Comparison of ENCODE assay signal across 18 cellular contexts in the genomic region with DNA sequence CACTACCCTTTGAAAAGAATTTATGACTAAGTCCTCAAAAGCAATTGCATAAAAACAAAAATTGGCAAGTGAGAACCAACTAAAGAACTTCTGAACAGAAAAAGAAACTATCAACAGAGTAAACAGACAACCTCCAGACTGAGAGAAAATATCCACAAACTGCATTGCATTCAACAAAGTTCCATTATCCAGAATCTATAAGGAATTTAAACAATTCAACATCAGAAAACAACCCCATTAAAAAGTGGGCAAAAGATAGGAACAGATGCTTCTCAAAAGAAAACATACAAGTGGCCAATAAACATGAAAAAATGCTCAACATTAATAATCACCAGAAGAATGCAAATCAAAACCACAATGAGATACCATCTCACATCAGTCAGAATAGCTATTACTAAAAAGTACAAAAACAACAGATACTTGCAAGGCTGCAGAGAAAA.
DNase-seq lines count a peak whose midpoint lies in the region.
"Had no signal": no experiment of that assay in that cellular context is flagged by ENCODE, and none has a peak within 500 bp of the region (broad histone marks: within the 10 kb centered on the region; RNA-seq: fewer than 3 reads in every experiment).

No MANE protein-coding gene starts in this region.

- in situ Hi-C loops in GM23248 (cut with MboI), result no loop called here

- H3K4me1 ChIP-seq in GM23248 (ENCODE audit: insufficient read depth) (peaks cover 23% of the 10 kb centered on the region), adipocyte (ENCODE audit: control insufficient read depth, insufficient read depth, low read length) (peaks cover 25% of the 10 kb centered on the region), subcutaneous abdominal adipose tissue (ENCODE audit: control insufficient read depth in 5 of 5, insufficient read depth in 5 of 5, low read length in 5 of 5) (peaks cover 0 to 9% (median 4%) of the 10 kb centered on the region in 5 donors), Karpas-422 (ENCODE audit: low read length) (no peaks in the 10 kb centered on the region)
- no peaks in the 10 kb centered on the region for H3K4me1 ChIP-seq in effector memory CD4-positive, alpha-beta T cell (ENCODE audit: control insufficient read depth, insufficient read depth, low read length, poor library complexity, severe bottlenecking)
- H3K4me1 ChIP-seq: body of pancreas had no signal

- peak overlapping the region; percentile 56 for H3K4me2 ChIP-seq in GM23248 (ENCODE audit: unreplicated experiment)
- no peak overlapping the region for H3K4me2 ChIP-seq in Karpas-422 (ENCODE audit: low read depth, low read length, poor library complexity, severe bottlenecking)

- no peaks in the 10 kb centered on the region for H3K9me2 ChIP-seq in GM23248 (ENCODE audit: insufficient read depth)
- no peaks in the 10 kb centered on the region for H3K9me2 ChIP-seq in Karpas-422 (replicated peaks; ENCODE audit: insufficient read depth, low read length)

- H4K20me1 ChIP-seq in GM23248 (ENCODE audit: insufficient read depth), result no peaks in the 10 kb centered on the region
- H4K20me1 ChIP-seq in Karpas-422 (ENCODE audit: insufficient read depth, low read depth, low read length), result no peaks in the 10 kb centered on the region

- DNase-seq in GM23248 (peak; percentile 68), adipocyte (ENCODE audit: low read depth) (peak; percentile 79), fibroblast of the conjunctiva (ENCODE audit: low read depth) (peak; percentile 36), Karpas-422 (no peak), NCI-H524 treated with DMSO at 0.1 percent for 48 hours (lab: John Stamatoyannopoulos, UW) (no peak)
- DNase-seq in effector memory CD4-positive, alpha-beta T cell, result no peak
- DNase-seq: activated effector memory CD4-positive, alpha-beta T cell treated with Interleukin-2 at 50 U/mL for 16 hours; body of pancreas; Calu3; midbrain; NCI-H187 treated with DMSO at 0.1 percent for 48 hours; NCI-H69; occipital lobe; small intestine; stimulated activated naive CD8-positive, alpha-beta T cell treated with anti-CD3 and anti-CD28 coated beads, Interleukin-15, amount 100 ng/mL, for 72 hours; SW 1271 had no signal

- no peak overlapping the region for H3K9ac ChIP-seq in GM23248
- peak overlapping the region; percentile 27 for H3K9ac ChIP-seq in adipocyte (ENCODE audit: low read length)
- no peak overlapping the region for H3K9ac ChIP-seq in subcutaneous abdominal adipose tissue (ENCODE audit: low read length in 5 of 5)
- H3K9ac ChIP-seq in Karpas-422 (ENCODE audit: low read length), result no peak overlapping the region

- H3K27ac ChIP-seq in GM23248 (peak overlapping the region; percentile 28), subcutaneous abdominal adipose tissue (ENCODE audit: low read depth, low read length) (peak overlapping the region; percentile 19), Karpas-422 (ENCODE audit: low read length) (no peak overlapping the region)
- no peak overlapping the region for H3K27ac ChIP-seq in effector memory CD4-positive, alpha-beta T cell (ENCODE audit: insufficient read depth, low read length, poor library complexity, severe bottlenecking)
- H3K27ac ChIP-seq: body of pancreas, vagina had no signal

- no peaks in the 10 kb centered on the region for H3K27me3 ChIP-seq in GM23248 (replicated peaks; ENCODE audit: insufficient read depth)
- H3K27me3 ChIP-seq in adipocyte (replicated peaks; ENCODE audit: control insufficient read depth, insufficient read depth, low read length), result no peaks in the 10 kb centered on the region
- H3K27me3 ChIP-seq in subcutaneous abdominal adipose tissue (ENCODE audit: control insufficient read depth in 5 of 5, insufficient read depth in 4 of 5, low read length in 5 of 5), result no peaks in the 10 kb centered on the region
- H3K27me3 ChIP-seq in Karpas-422 (ENCODE audit: low read length), result no peaks in the 10 kb centered on the region
- H3K27me3 ChIP-seq in effector memory CD4-positive, alpha-beta T cell (replicated peaks; ENCODE audit: control insufficient read depth, insufficient read depth, low read length, poor library complexity, severe bottlenecking), result no peaks in the 10 kb centered on the region
- H3K27me3 ChIP-seq: body of pancreas, vagina had no signal

- H3F3A ChIP-seq in GM23248 (ENCODE audit: insufficient read depth), result peaks cover 24% of the 10 kb centered on the region

- H3K9me3 ChIP-seq in GM23248 (ENCODE audit: low read depth) (no peaks in the 10 kb centered on the region), adipocyte (ENCODE audit: control insufficient read depth, low read length) (no peaks in the 10 kb centered on the region), subcutaneous abdominal adipose tissue (ENCODE audit: control insufficient read depth in 5 of 5, low read length in 5 of 5) (peaks cover 0 to 8% (median 5%) of the 10 kb centered on the region in 5 donors), Karpas-422 (ENCODE audit: low read length) (peaks cover 56% of the 10 kb centered on the region)
- H3K9me3 ChIP-seq in effector memory CD4-positive, alpha-beta T cell (ENCODE audit: control insufficient read depth, low read length), result no peaks in the 10 kb centered on the region
- H3K9me3 ChIP-seq: body of pancreas, vagina had no signal

- no peak overlapping the region for H2AFZ ChIP-seq in GM23248
- H2AFZ ChIP-seq in Karpas-422 (ENCODE audit: low read length), result no peak overlapping the region

- H3K79me2 ChIP-seq in GM23248 (ENCODE audit: insufficient read depth) (no peaks in the 10 kb centered on the region), Karpas-422 (ENCODE audit: low read length) (no peaks in the 10 kb centered on the region)

- H3K4me3 ChIP-seq in GM23248, result peak overlapping the region; percentile 22
- peak overlapping the region; percentile 52 for H3K4me3 ChIP-seq in adipocyte (ENCODE audit: low read length)
- no peak overlapping the region for H3K4me3 ChIP-seq in subcutaneous abdominal adipose tissue (ENCODE audit: low read depth in 1 of 5, low read length in 5 of 5)
- no peak overlapping the region for H3K4me3 ChIP-seq in Karpas-422 (ENCODE audit: low read length)
- H3K4me3 ChIP-seq in effector memory CD4-positive, alpha-beta T cell (ENCODE audit: insufficient read depth, low read depth, low read length, poor library complexity, severe bottlenecking), result no peak overlapping the region
- H3K4me3 ChIP-seq: body of pancreas, vagina had no signal

- H3K36me3 ChIP-seq in GM23248 (ENCODE audit: low read depth) (no peaks in the 10 kb centered on the region), adipocyte (ENCODE audit: control insufficient read depth, insufficient read depth, low read length, severe bottlenecking) (no peaks in the 10 kb centered on the region), subcutaneous abdominal adipose tissue (ENCODE audit: control insufficient read depth in 5 of 5, insufficient read depth in 5 of 5, low read length in 5 of 5) (no peaks in the 10 kb centered on the region), Karpas-422 (ENCODE audit: insufficient read depth, low read length) (no peaks in the 10 kb centered on the region)
- H3K36me3 ChIP-seq in effector memory CD4-positive, alpha-beta T cell (ENCODE audit: control insufficient read depth, insufficient read depth, low read length), result no peaks in the 10 kb centered on the region
- H3K36me3 ChIP-seq: vagina had no signal

Comparison
In these comparisons a context has a peak if more than half of its experiments do, and no peak if none do; other contexts are left out.
1. DNase-seq: peak in GM23248 (single experiment), adipocyte (single experiment) and fibroblast of the conjunctiva (single experiment); none in Karpas-422 (single experiment), NCI-H524 treated with DMSO at 0.1 percent for 48 hours (single experiment) and effector memory CD4-positive, alpha-beta T cell (0 of 3).
2. H3K27ac ChIP-seq: peak in GM23248 (single experiment) and subcutaneous abdominal adipose tissue (single experiment); none in Karpas-422 (single experiment) and effector memory CD4-positive, alpha-beta T cell (single experiment).
3. H3K4me3 ChIP-seq: peak in GM23248 (single experiment) and adipocyte (single experiment); none in subcutaneous abdominal adipose tissue (0 of 5), Karpas-422 (single experiment) and effector memory CD4-positive, alpha-beta T cell (single experiment).